ENCODE assay signal across 1 cellular context in the genomic region with DNA sequence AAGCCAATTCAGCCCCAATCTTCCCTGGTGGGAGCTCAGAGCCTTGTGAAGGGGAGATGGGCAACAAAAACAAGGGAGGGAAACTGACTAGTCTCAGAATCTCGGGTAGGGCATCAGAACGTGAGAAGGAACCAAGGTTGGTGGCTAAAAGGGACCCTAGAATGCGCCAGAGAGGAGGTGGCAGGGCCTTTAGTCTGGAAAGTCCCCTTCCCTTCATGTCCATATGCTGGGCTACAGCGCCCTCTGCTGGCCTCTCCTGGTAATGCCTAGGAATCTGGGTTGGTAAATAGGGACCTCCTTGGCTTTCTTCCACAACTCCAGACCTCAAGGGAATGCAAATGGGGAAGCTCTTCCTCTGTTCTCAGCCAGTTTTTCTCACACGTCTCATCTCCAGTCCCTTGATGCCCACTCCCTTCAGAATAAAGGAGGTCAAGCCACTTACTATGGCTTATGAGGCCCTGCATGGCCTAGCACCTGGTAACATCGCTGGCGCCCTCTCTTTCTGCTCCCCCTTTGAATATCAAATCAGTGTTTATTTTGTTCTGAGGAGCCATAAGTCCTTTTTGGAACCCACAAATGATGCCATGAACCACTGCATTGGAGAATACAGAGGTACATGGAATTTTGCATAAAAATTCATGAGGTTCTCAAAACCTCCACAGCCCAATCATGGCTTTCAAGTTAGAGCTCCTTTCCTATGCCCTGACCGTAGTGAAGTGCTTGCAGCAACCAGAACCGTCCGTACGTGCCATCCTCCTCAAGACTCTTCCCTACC.
A peak's percentile ranks its signal among the peaks of the same experiment; 100 is the strongest.
TF ChIP-seq lines count a peak whose summit lies in the region.

No MANE protein-coding gene starts in this region.

TF ChIP-seq in GM12878, 131 proteins besides CTCF, POLR2A, EP300 and RAD21 (continued from another document):
- TF ChIP-seq RELB (IDR thresholded peaks at IDR 0.05; ENCODE audit: low read depth) (peak; percentile 99), POLR2AphosphoS5 (IDR thresholded peaks at IDR 0.05; ENCODE audit: low read length) (peak; percentile 71), EZH2 (IDR thresholded peaks at IDR 0.05; ENCODE audit: borderline replicate concordance, control insufficient read depth, low read depth, low read length) (no peak), BMI1 (IDR thresholded peaks at IDR 0.05; ENCODE audit: borderline replicate concordance) (no peak), HDGF (IDR thresholded peaks at IDR 0.05) (peak; percentile 94), SUPT20H (IDR thresholded peaks at IDR 0.05; ENCODE audit: borderline replicate concordance, control insufficient read depth, low read depth, low read length) (no peak), RB1 (IDR thresholded peaks at IDR 0.05; ENCODE audit: borderline replicate concordance) (peak; percentile 57; the same call in 1 of the 2 replicates), TBL1XR1 (IDR thresholded peaks at IDR 0.05; ENCODE audit: low read depth, low read length) (0 out of 2 replicates have a peak, but pooled peaks have one; percentile 31), SREBF2 (IDR thresholded peaks at IDR 0.05; ENCODE audit: low read length) (no peak), NFYA (IDR thresholded peaks at IDR 0.05; ENCODE audit: borderline replicate concordance, low read depth, low read length) (no peak), IKZF2 (IDR thresholded peaks at IDR 0.05) (peak; percentile 65 to 74), IKZF1 (conservative IDR thresholded peaks at IDR 0.05) (peak; percentile 79; the same call in 1 of the 2 replicates), ZBTB11 (CRISPR knock-in tag; IDR thresholded peaks at IDR 0.05) (no peak), TAF1 (IDR thresholded peaks at IDR 0.05; ENCODE audit: borderline replicate concordance, low read depth, low read length) (0 out of 2 replicates have a peak, but pooled peaks have one; percentile 12), MTA3 (IDR thresholded peaks at IDR 0.05; ENCODE audit: borderline replicate concordance, low read length) (peak; percentile 76)
- TF ChIP-seq, protein P1, sequence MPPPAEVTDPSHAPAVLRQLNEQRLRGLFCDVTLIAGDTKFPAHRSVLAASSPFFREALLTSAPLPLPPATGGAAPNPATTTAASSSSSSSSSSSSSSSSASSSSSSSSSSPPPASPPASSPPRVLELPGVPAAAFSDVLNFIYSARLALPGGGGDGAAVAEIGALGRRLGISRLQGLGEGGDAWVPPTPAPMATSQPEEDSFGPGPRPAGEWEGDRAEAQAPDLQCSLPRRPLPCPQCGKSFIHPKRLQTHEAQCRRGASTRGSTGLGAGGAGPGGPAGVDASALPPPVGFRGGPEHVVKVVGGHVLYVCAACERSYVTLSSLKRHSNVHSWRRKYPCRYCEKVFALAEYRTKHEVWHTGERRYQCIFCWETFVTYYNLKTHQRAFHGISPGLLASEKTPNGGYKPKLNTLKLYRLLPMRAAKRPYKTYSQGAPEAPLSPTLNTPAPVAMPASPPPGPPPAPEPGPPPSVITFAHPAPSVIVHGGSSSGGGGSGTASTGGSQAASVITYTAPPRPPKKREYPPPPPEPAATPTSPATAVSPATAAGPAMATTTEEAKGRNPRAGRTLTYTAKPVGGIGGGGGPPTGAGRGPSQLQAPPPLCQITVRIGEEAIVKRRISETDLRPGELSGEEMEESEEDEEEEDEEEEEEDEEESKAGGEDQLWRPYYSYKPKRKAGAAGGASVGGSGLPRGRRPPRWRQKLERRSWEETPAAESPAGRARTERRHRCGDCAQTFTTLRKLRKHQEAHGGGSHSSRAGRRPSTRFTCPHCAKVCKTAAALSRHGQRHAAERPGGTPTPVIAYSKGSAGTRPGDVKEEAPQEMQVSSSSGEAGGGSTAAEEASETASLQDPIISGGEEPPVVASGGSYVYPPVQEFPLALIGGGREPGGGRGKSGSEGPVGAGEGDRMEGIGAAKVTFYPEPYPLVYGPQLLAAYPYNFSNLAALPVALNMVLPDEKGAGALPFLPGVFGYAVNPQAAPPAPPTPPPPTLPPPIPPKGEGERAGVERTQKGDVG (CRISPR knock-in tag; IDR thresholded peaks at IDR 0.05): no peak
- TF ChIP-seq, protein P2, sequence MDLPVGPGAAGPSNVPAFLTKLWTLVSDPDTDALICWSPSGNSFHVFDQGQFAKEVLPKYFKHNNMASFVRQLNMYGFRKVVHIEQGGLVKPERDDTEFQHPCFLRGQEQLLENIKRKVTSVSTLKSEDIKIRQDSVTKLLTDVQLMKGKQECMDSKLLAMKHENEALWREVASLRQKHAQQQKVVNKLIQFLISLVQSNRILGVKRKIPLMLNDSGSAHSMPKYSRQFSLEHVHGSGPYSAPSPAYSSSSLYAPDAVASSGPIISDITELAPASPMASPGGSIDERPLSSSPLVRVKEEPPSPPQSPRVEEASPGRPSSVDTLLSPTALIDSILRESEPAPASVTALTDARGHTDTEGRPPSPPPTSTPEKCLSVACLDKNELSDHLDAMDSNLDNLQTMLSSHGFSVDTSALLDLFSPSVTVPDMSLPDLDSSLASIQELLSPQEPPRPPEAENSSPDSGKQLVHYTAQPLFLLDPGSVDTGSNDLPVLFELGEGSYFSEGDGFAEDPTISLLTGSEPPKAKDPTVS (IDR thresholded peaks at IDR 0.05; ENCODE audit: low read depth, low read length): no peak
- TF ChIP-seq, protein P3, sequence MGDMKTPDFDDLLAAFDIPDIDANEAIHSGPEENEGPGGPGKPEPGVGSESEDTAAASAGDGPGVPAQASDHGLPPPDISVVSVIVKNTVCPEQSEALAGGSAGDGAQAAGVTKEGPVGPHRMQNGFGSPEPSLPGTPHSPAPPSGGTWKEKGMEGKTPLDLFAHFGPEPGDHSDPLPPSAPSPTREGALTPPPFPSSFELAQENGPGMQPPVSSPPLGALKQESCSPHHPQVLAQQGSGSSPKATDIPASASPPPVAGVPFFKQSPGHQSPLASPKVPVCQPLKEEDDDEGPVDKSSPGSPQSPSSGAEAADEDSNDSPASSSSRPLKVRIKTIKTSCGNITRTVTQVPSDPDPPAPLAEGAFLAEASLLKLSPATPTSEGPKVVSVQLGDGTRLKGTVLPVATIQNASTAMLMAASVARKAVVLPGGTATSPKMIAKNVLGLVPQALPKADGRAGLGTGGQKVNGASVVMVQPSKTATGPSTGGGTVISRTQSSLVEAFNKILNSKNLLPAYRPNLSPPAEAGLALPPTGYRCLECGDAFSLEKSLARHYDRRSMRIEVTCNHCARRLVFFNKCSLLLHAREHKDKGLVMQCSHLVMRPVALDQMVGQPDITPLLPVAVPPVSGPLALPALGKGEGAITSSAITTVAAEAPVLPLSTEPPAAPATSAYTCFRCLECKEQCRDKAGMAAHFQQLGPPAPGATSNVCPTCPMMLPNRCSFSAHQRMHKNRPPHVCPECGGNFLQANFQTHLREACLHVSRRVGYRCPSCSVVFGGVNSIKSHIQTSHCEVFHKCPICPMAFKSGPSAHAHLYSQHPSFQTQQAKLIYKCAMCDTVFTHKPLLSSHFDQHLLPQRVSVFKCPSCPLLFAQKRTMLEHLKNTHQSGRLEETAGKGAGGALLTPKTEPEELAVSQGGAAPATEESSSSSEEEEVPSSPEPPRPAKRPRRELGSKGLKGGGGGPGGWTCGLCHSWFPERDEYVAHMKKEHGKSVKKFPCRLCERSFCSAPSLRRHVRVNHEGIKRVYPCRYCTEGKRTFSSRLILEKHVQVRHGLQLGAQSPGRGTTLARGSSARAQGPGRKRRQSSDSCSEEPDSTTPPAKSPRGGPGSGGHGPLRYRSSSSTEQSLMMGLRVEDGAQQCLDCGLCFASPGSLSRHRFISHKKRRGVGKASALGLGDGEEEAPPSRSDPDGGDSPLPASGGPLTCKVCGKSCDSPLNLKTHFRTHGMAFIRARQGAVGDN (IDR thresholded peaks at IDR 0.05): peak; percentile 31; the same call in 1 of the 2 replicates
